In the genomic region with DNA sequence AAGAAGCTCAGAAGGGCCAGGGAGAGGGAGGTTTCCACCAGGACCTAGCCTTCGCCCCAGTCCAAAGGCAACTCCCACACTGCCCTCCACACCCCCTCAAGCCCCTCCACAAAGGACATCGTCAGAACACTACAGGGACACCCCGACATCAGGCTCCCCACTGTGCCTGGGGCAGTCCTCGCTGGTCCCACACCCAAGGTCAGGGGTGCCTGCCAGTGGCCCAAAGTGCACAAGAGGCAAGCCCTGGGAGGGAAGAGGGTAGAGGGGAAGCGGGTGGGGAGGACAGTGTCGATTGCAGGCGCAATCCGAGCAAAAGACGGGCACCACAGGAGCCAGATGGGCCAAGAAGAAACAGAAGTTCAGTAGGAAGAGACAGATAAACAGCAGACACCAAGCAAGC, we compare ENCODE assay signal across 8 cellular contexts. TPM values are rescaled to one million over a fixed set of nuclear protein-coding genes. Genes with fewer than 3 reads are reported as not detected.
DNase-seq lines count a peak whose midpoint lies in the region; ATAC-seq and TF ChIP-seq lines count a peak whose summit lies in the region.
"Had no signal": no experiment of that assay in that cellular context is flagged by ENCODE, and none has a peak within 500 bp of the region (broad histone marks: within the 10 kb centered on the region; RNA-seq: fewer than 3 reads in every experiment).

No MANE protein-coding gene starts in this region.

- H3K9me3 Mint-ChIP-seq in activated T-helper 17 cell treated with anti-CD3 and anti-CD28 coated beads, Interleukin-2, amount 50 U/mL, for 72 hours: no peaks in the 10 kb centered on the region
- H3K9me3 Mint-ChIP-seq in immature natural killer cell: no peaks in the 10 kb centered on the region
- no peaks in the 10 kb centered on the region for H3K9me3 Mint-ChIP-seq in stimulated activated effector memory CD8-positive, alpha-beta T cell treated with anti-CD3 and anti-CD28 coated beads, Interleukin-12 subunit alpha, Interleukin-12 subunit beta, amount 100 ng/mL, for 72 hours
- no peaks in the 10 kb centered on the region for H3K9me3 Mint-ChIP-seq in Caco-2 (ENCODE audit: unreplicated experiment)
- H3K9me3 Mint-ChIP-seq: memory B cell had no signal

- intact Hi-C loops in Caco-2 (cut with micrococcal nuclease; ENCODE audit: unreplicated experiment): no loop called here

- peak overlapping the region; percentile 41 for H3K4me3 Mint-ChIP-seq in activated T-helper 17 cell treated with anti-CD3 and anti-CD28 coated beads, Interleukin-2, amount 50 U/mL, for 72 hours
- peak overlapping the region in 4 of 5 donors; percentile 30 to 58 (median 46) for H3K4me3 Mint-ChIP-seq in immature natural killer cell
- H3K4me3 Mint-ChIP-seq in stimulated activated effector memory CD8-positive, alpha-beta T cell treated with anti-CD3 and anti-CD28 coated beads, Interleukin-12 subunit alpha, Interleukin-12 subunit beta, amount 100 ng/mL, for 72 hours: peak overlapping the region; percentile 38
- H3K4me3 Mint-ChIP-seq in Caco-2 (ENCODE audit: unreplicated experiment): no peak overlapping the region
- H3K4me3 Mint-ChIP-seq: memory B cell had no signal

- BruUV-seq in Caco-2 (replicated peaks; lab: Mats Ljungman, UMichigan): no TSS peak

- H3K4me1 ChIP-seq in Caco-2: 0 out of 2 replicates have a peak, but pooled peaks cover 3% of the 10 kb centered on the region
- H3K4me1 ChIP-seq in effector memory CD4-positive, alpha-beta T cell (ENCODE audit: control insufficient read depth, insufficient read depth, low read length, poor library complexity, severe bottlenecking): peaks cover 26% of the 10 kb centered on the region

- H3K36me3 Mint-ChIP-seq in activated T-helper 17 cell treated with anti-CD3 and anti-CD28 coated beads, Interleukin-2, amount 50 U/mL, for 72 hours (ENCODE audit: low read depth): no peaks in the 10 kb centered on the region
- no peaks in the 10 kb centered on the region for H3K36me3 Mint-ChIP-seq in immature natural killer cell
- peaks cover 6% of the 10 kb centered on the region for H3K36me3 Mint-ChIP-seq in stimulated activated effector memory CD8-positive, alpha-beta T cell treated with anti-CD3 and anti-CD28 coated beads, Interleukin-12 subunit alpha, Interleukin-12 subunit beta, amount 100 ng/mL, for 72 hours
- H3K36me3 Mint-ChIP-seq in Caco-2 (ENCODE audit: insufficient read depth, unreplicated experiment): no peaks in the 10 kb centered on the region
- H3K36me3 Mint-ChIP-seq: memory B cell had no signal

- no peak overlapping the region for H3K27ac Mint-ChIP-seq in activated T-helper 17 cell treated with anti-CD3 and anti-CD28 coated beads, Interleukin-2, amount 50 U/mL, for 72 hours
- H3K27ac Mint-ChIP-seq in immature natural killer cell (peak overlapping the region in 4 of 6 donors; percentile 5 to 83 (median 53)), Caco-2 (ENCODE audit: unreplicated experiment) (no peak overlapping the region)
- H3K27ac Mint-ChIP-seq in stimulated activated effector memory CD8-positive, alpha-beta T cell treated with anti-CD3 and anti-CD28 coated beads, Interleukin-12 subunit alpha, Interleukin-12 subunit beta, amount 100 ng/mL, for 72 hours: peak overlapping the region; percentile 15
- H3K27ac Mint-ChIP-seq: memory B cell had no signal

- no peaks in the 10 kb centered on the region; the same call in 1 of the 2 replicates for H3K27me3 ChIP-seq in Caco-2 (replicated peaks; ENCODE audit: control insufficient read depth, insufficient read depth, low read length)
- H3K27me3 ChIP-seq in effector memory CD4-positive, alpha-beta T cell (replicated peaks; ENCODE audit: control insufficient read depth, insufficient read depth, low read length, poor library complexity, severe bottlenecking): no peaks in the 10 kb centered on the region

- peaks cover 22% of the 10 kb centered on the region for H3K4me1 Mint-ChIP-seq in activated T-helper 17 cell treated with anti-CD3 and anti-CD28 coated beads, Interleukin-2, amount 50 U/mL, for 72 hours
- peaks cover 45 to 53% of the 10 kb centered on the region in 2 donors for H3K4me1 Mint-ChIP-seq in immature natural killer cell
- H3K4me1 Mint-ChIP-seq in stimulated activated effector memory CD8-positive, alpha-beta T cell treated with anti-CD3 and anti-CD28 coated beads, Interleukin-12 subunit alpha, Interleukin-12 subunit beta, amount 100 ng/mL, for 72 hours: peaks cover 59% of the 10 kb centered on the region
- no peaks in the 10 kb centered on the region for H3K4me1 Mint-ChIP-seq in Caco-2 (ENCODE audit: low read depth, unreplicated experiment)

- H3K27me3 Mint-ChIP-seq in activated T-helper 17 cell treated with anti-CD3 and anti-CD28 coated beads, Interleukin-2, amount 50 U/mL, for 72 hours: peaks cover 4% of the 10 kb centered on the region
- H3K27me3 Mint-ChIP-seq in immature natural killer cell (ENCODE audit: low read depth in 3 of 3) (peaks cover 6 to 10% (median 9%) of the 10 kb centered on the region in 3 donors), Caco-2 (ENCODE audit: insufficient read depth, unreplicated experiment) (peaks cover 23% of the 10 kb centered on the region)

- POLR2A ChIA-PET in Caco-2 (lab: Charles Lee): no interaction called here

- no peak for TF ChIP-seq CTCF in Caco-2 (IDR thresholded peaks at IDR 0.05; ENCODE audit: insufficient read depth in 1 of 2, low read depth in 1 of 2, low read length in 1 of 2, severe bottlenecking in 1 of 2, unreplicated experiment in 1 of 2)

- peak overlapping the region; percentile 11; the same call in 1 of the 2 replicates for H3K4me3 ChIP-seq in Jurkat, Clone E6-1 (ENCODE audit: low read length)
- H3K4me3 ChIP-seq in Caco-2 (ENCODE audit: low read depth, low read length): no peak overlapping the region
- H3K4me3 ChIP-seq in effector memory CD4-positive, alpha-beta T cell (ENCODE audit: insufficient read depth, low read depth, low read length, poor library complexity, severe bottlenecking): no peak overlapping the region

- no peak for DNase-seq in Jurkat, Clone E6-1 (ENCODE audit: low read depth, low spot score)
- DNase-seq in immature natural killer cell (no peak), Caco-2 (no peak)
- no peak for DNase-seq in stimulated activated effector memory CD8-positive, alpha-beta T cell treated with anti-CD3 and anti-CD28 coated beads, Interleukin-12 subunit alpha, Interleukin-12 subunit beta, amount 100 ng/mL, for 72 hours (ENCODE audit: low spot score in 2 of 2)
- no peak for DNase-seq in central memory CD4-positive, alpha-beta T cell
- DNase-seq in effector memory CD4-positive, alpha-beta T cell: no peak

- H3K36me3 ChIP-seq in Caco-2 (ENCODE audit: control insufficient read depth, insufficient read depth, low read length): no peaks in the 10 kb centered on the region
- no peaks in the 10 kb centered on the region for H3K36me3 ChIP-seq in effector memory CD4-positive, alpha-beta T cell (ENCODE audit: control insufficient read depth, insufficient read depth, low read length)

- no peak overlapping the region for H3K27ac ChIP-seq in effector memory CD4-positive, alpha-beta T cell (ENCODE audit: insufficient read depth, low read length, poor library complexity, severe bottlenecking)

- CTCF ChIA-PET in Caco-2 (lab: Charles Lee): interaction anchor here (1.0 to 2.0 kb wide), 2 partner anchors 17 to 65 kb away, joined by 5 to 8 read pairs; no protein-coding TSS in a partner anchor

- no peak for ATAC-seq in activated T-helper 17 cell treated with anti-CD3 and anti-CD28 coated beads, Interleukin-2, amount 50 U/mL, for 72 hours (replicated peaks)
- ATAC-seq in stimulated activated effector memory CD8-positive, alpha-beta T cell treated with anti-CD3 and anti-CD28 coated beads, Interleukin-12 subunit alpha, Interleukin-12 subunit beta, amount 100 ng/mL, for 72 hours: no peak

- no peaks in the 10 kb centered on the region for H3K9me3 ChIP-seq in Caco-2
- H3K9me3 ChIP-seq in effector memory CD4-positive, alpha-beta T cell (ENCODE audit: control insufficient read depth, low read length): no peaks in the 10 kb centered on the region

RNA-seq across cellular contexts. Expression of a gene that starts 35.6 kb away (rescaled TPM):
- polyA plus RNA-seq in Jurkat, Clone E6-1 (2012; ENCODE audit: insufficient read depth, insufficient read length): 42.8 TPM
- total RNA-seq in activated T-helper 17 cell treated with anti-CD3 and anti-CD28 coated beads, Interleukin-2, amount 50 U/mL, for 72 hours: 10 to 100 TPM in 1 of 2 donors, 1 to 10 TPM in 1; 7.6 to 26.2 TPM
- polyA plus RNA-seq in immature natural killer cell: 1 to 10 TPM in 2 of 3 donors, not detected in 1; 1.6 to 1.9 TPM
- 0.65 and 1.5 TPM in 2 replicates for total RNA-seq in Caco-2 (2022)

Comparison
In these comparisons a context has a peak if more than half of its experiments do, and no peak if none do; other contexts are left out.
1. H3K27ac Mint-ChIP-seq: peak in immature natural killer cell (4 of 6) and stimulated activated effector memory CD8-positive, alpha-beta T cell treated with anti-CD3 and anti-CD28 coated beads, Interleukin-12 subunit alpha, Interleukin-12 subunit beta, amount 100 ng/mL, for 72 hours (single experiment); none in activated T-helper 17 cell treated with anti-CD3 and anti-CD28 coated beads, Interleukin-2, amount 50 U/mL, for 72 hours (single experiment) and Caco-2 (single experiment).